In genomic region chr11:108556019-108556418, GRCh38 we compare ENCODE assay signal across 29 cellular contexts.
"Had no signal": no experiment of that assay in that cellular context is flagged by ENCODE, and none has a peak within 500 bp of the region (broad histone marks: within the 10 kb centered on the region; RNA-seq: fewer than 3 reads in every experiment).

No MANE protein-coding gene starts in this region.

- H3K4me3 ChIP-seq: ascending aorta, breast epithelium, cardiac muscle cell, colonic mucosa, dorsolateral prefrontal cortex, heart left ventricle had no signal

- ATAC-seq: activated T-cell treated with anti-CD3 and anti-CD28 coated beads, Interleukin-2, amount 50 U/mL, for 72 hours; esophagus mucosa; heart left ventricle had no signal

- H3K27me3 ChIP-seq: ascending aorta, breast epithelium, cardiac muscle cell, colonic mucosa, dorsolateral prefrontal cortex, heart left ventricle had no signal

- H3K27ac ChIP-seq: ascending aorta, breast epithelium, cardiac muscle cell, colonic mucosa, dorsolateral prefrontal cortex, heart left ventricle had no signal

- H3K27ac Mint-ChIP-seq: activated CD4-positive, alpha-beta memory T cell treated with anti-CD3 and anti-CD28 coated beads, Interleukin-2, amount 10 ng/mL, durations not matched to agents 7 days and 5 days; activated CD4-positive, alpha-beta T cell treated with anti-CD3 and anti-CD28 coated beads, Interleukin-2, amount 10 ng/mL, durations not matched to agents 7 days and 5 days; activated naive CD8-positive, alpha-beta T cell; activated T-cell treated with anti-CD3 and anti-CD28 coated beads, Interleukin-2, amount 50 U/mL, for 24 hours; activated T-cell treated with anti-CD3 and anti-CD28 coated beads, Interleukin-2, amount 50 U/mL, for 72 hours; dendritic cell treated with granulocyte-macrophage colony-stimulating factor and Interleukin-4, amounts not matched to agents 40 ng/mL and 50 ng/mL, for 4 days; endodermal cell had no signal

- H3K9me3 Mint-ChIP-seq: activated CD4-positive, alpha-beta memory T cell treated with anti-CD3 and anti-CD28 coated beads, Interleukin-2, amount 10 ng/mL, durations not matched to agents 7 days and 5 days; activated CD4-positive, alpha-beta T cell treated with anti-CD3 and anti-CD28 coated beads, Interleukin-2, amount 10 ng/mL, durations not matched to agents 7 days and 5 days; activated T-cell treated with anti-CD3 and anti-CD28 coated beads, Interleukin-2, amount 50 U/mL, for 24 hours; activated T-cell treated with anti-CD3 and anti-CD28 coated beads, Interleukin-2, amount 50 U/mL, for 72 hours; dendritic cell treated with granulocyte-macrophage colony-stimulating factor and Interleukin-4, amounts not matched to agents 40 ng/mL and 50 ng/mL, for 4 days; endodermal cell had no signal

- H3K9me3 ChIP-seq: ascending aorta, breast epithelium, colonic mucosa, heart left ventricle had no signal

- H3K36me3 Mint-ChIP-seq: brain had no signal

- DNase-seq: activated CD4-positive, alpha-beta memory T cell treated with anti-CD3 and anti-CD28 coated beads, Interleukin-2, amount 10 ng/mL, durations not matched to agents 7 days and 5 days; activated CD4-positive, alpha-beta T cell treated with anti-CD3 and anti-CD28 coated beads for 1 hour; activated CD4-positive, alpha-beta T cell treated with anti-CD3 and anti-CD28 coated beads for 4 hours; activated CD4-positive, alpha-beta T cell treated with anti-CD3 and anti-CD28 coated beads, Interleukin-2, amount 10 ng/mL, durations not matched to agents 7 days and 5 days; activated CD4-positive, alpha-beta T cell treated with anti-CD3 and anti-CD28 coated beads, Interleukin-2, amount 50 U/mL, for 4 hours; activated CD8-positive, alpha-beta memory T cell treated with anti-CD3 and anti-CD28 coated beads, Interleukin-2, amount 50 U/mL, for 48 hours; activated gamma-delta T cell treated with Interleukin-2 at 50 U/mL for 16 hours; activated naive CD4-positive, alpha-beta T cell treated with anti-CD3 and anti-CD28 coated beads, Interleukin-2, amount 50 U/mL, for 16 hours; activated naive CD4-positive, alpha-beta T cell treated with Interleukin-2 at 50 U/mL for 16 hours; activated T-cell treated with anti-CD3 and anti-CD28 coated beads for 4 hours; activated T-cell treated with anti-CD3 and anti-CD28 coated beads, Interleukin-2, amount 50 U/mL, for 24 hours; activated T-cell treated with anti-CD3 and anti-CD28 coated beads, Interleukin-2, amount 50 U/mL, for 72 hours; central memory CD4-positive, alpha-beta T cell; cerebellar nuclear complex; colonic mucosa; dorsolateral prefrontal cortex; effector memory CD4-positive, alpha-beta T cell; endodermal cell; foreskin fibroblast; heart left ventricle; T-helper 2 cell had no signal

- H3K36me3 ChIP-seq: ascending aorta, breast epithelium, cardiac muscle cell, colonic mucosa, heart left ventricle had no signal

- H3K4me3 Mint-ChIP-seq: activated CD4-positive, alpha-beta memory T cell treated with anti-CD3 and anti-CD28 coated beads, Interleukin-2, amount 10 ng/mL, durations not matched to agents 7 days and 5 days; activated CD4-positive, alpha-beta T cell treated with anti-CD3 and anti-CD28 coated beads, Interleukin-2, amount 10 ng/mL, durations not matched to agents 7 days and 5 days; activated naive CD8-positive, alpha-beta T cell; activated T-cell treated with anti-CD3 and anti-CD28 coated beads, Interleukin-2, amount 50 U/mL, for 24 hours; activated T-cell treated with anti-CD3 and anti-CD28 coated beads, Interleukin-2, amount 50 U/mL, for 72 hours; brain; dendritic cell treated with granulocyte-macrophage colony-stimulating factor and Interleukin-4, amounts not matched to agents 40 ng/mL and 50 ng/mL, for 4 days; endodermal cell had no signal

- H3K27me3 Mint-ChIP-seq: activated CD4-positive, alpha-beta memory T cell treated with anti-CD3 and anti-CD28 coated beads, Interleukin-2, amount 10 ng/mL, durations not matched to agents 7 days and 5 days; activated CD4-positive, alpha-beta T cell treated with anti-CD3 and anti-CD28 coated beads, Interleukin-2, amount 10 ng/mL, durations not matched to agents 7 days and 5 days; activated naive CD8-positive, alpha-beta T cell; activated T-cell treated with anti-CD3 and anti-CD28 coated beads, Interleukin-2, amount 50 U/mL, for 24 hours; brain; dendritic cell treated with granulocyte-macrophage colony-stimulating factor and Interleukin-4, amounts not matched to agents 40 ng/mL and 50 ng/mL, for 4 days had no signal

- H3K4me1 ChIP-seq: breast epithelium, colonic mucosa had no signal

- FAIRE-seq: frontal cortex had no signal
